Comparison of ENCODE assay signal across 1 cellular context in the genomic region with DNA sequence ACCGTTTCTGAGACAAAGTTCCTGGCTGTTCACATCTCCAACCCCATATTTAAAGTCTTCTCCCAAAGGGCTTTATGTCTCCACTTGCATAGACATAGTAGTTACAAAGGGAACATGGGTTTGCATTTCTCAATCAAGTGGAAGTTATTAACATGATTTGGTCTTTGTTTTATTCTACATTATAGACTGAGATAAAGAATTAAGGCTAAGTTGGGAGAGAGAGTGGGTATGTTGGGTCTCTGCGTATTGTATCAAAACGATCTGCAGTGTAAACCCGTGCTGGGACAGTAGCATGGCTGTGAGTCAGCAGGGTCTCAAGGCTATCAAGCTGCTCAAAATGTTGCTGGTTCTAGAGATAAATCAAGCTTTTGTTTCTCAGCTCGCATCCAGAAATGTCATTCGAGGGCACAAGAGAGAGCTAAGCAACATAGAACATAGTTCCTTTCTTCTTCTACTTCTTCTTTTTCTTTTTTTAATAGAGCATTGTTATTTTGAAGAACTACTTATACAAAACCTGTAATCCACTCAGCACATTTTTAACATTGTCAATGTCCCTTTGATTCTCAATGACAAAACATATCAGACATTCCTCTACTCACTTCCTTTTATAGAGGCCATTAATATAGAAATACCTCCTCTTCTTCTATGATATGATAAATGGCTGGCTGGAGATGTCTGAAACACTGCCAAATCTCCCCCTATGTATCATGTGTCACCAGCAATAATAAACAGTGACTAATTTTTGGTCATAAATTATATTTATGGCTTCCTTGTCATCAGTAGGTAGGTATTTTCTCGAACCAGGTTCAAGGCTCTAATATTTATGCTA.
A peak's percentile ranks its signal among the peaks of the same experiment; 100 is the strongest.
TF ChIP-seq lines count a peak whose summit lies in the region.

No MANE protein-coding gene starts in this region.

TF ChIP-seq in HEK293, 187 proteins besides CTCF, POLR2A, EP300 and RAD21 (continued from another document):
- TF ChIP-seq, protein P1, sequence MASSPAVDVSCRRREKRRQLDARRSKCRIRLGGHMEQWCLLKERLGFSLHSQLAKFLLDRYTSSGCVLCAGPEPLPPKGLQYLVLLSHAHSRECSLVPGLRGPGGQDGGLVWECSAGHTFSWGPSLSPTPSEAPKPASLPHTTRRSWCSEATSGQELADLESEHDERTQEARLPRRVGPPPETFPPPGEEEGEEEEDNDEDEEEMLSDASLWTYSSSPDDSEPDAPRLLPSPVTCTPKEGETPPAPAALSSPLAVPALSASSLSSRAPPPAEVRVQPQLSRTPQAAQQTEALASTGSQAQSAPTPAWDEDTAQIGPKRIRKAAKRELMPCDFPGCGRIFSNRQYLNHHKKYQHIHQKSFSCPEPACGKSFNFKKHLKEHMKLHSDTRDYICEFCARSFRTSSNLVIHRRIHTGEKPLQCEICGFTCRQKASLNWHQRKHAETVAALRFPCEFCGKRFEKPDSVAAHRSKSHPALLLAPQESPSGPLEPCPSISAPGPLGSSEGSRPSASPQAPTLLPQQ (tag by site-specific recombination; IDR thresholded peaks at IDR 0.05): peak; percentile 58
